ENCODE assay signal across 26 cellular contexts in genomic region chr11:83862691-83863090, GRCh38.
"Had no signal": no experiment of that assay in that cellular context is flagged by ENCODE, and none has a peak within 500 bp of the region (broad histone marks: within the 10 kb centered on the region; RNA-seq: fewer than 3 reads in every experiment).

No MANE protein-coding gene starts in this region.

- H3K36me3 Mint-ChIP-seq: activated CD8-positive, alpha-beta memory T cell treated with anti-CD3 and anti-CD28 coated beads, Interleukin-2, amount 10 ng/mL, durations not matched to agents 7 days and 5 days; activated naive CD4-positive, alpha-beta T cell treated with anti-CD3 and anti-CD28 coated beads, Interleukin-2, amount 50 U/mL, for 24 hours; naive thymus-derived CD4-positive, alpha-beta T cell had no signal

- H3K4me3 ChIP-seq: pancreas, prostate gland, spleen, testis, transverse colon had no signal

- H3K27me3 Mint-ChIP-seq: activated CD4-positive, alpha-beta T cell treated with anti-CD3 and anti-CD28 coated beads for 36 hours; activated CD8-positive, alpha-beta memory T cell treated with anti-CD3 and anti-CD28 coated beads, Interleukin-2, amount 10 ng/mL, durations not matched to agents 7 days and 5 days; activated naive CD8-positive, alpha-beta T cell treated with anti-CD3 and anti-CD28 coated beads, Interleukin-2, amount 50 U/mL, for 24 hours; effector memory CD8-positive, alpha-beta T cell had no signal

- ATAC-seq: activated CD4-positive, alpha-beta T cell treated with anti-CD3 and anti-CD28 coated beads for 36 hours; activated CD8-positive, alpha-beta memory T cell treated with anti-CD3 and anti-CD28 coated beads, Interleukin-2, amount 10 ng/mL, durations not matched to agents 7 days and 5 days; activated CD8-positive, alpha-beta T cell treated with anti-CD3 and anti-CD28 coated beads, Interleukin-2, amount 10 ng/mL, durations not matched to agents 7 days and 5 days; activated naive CD8-positive, alpha-beta T cell treated with anti-CD3 and anti-CD28 coated beads, Interleukin-2, amount 50 U/mL, for 24 hours; effector memory CD8-positive, alpha-beta T cell; naive thymus-derived CD4-positive, alpha-beta T cell had no signal

- H3K4me1 ChIP-seq: pancreas, prostate gland, spleen, testis, transverse colon had no signal

- H3K4me3 Mint-ChIP-seq: activated CD4-positive, alpha-beta T cell treated with anti-CD3 and anti-CD28 coated beads for 36 hours; activated CD8-positive, alpha-beta memory T cell treated with anti-CD3 and anti-CD28 coated beads, Interleukin-2, amount 10 ng/mL, durations not matched to agents 7 days and 5 days; activated CD8-positive, alpha-beta T cell treated with anti-CD3 and anti-CD28 coated beads, Interleukin-2, amount 10 ng/mL, durations not matched to agents 7 days and 5 days; activated naive CD4-positive, alpha-beta T cell treated with anti-CD3 and anti-CD28 coated beads, Interleukin-2, amount 50 U/mL, for 24 hours; activated naive CD8-positive, alpha-beta T cell treated with anti-CD3 and anti-CD28 coated beads, Interleukin-2, amount 50 U/mL, for 24 hours; brain; effector memory CD8-positive, alpha-beta T cell; naive thymus-derived CD4-positive, alpha-beta T cell; T-helper 2 cell treated with Interferon-gamma antibody and Interleukin-4, amounts not matched to agents 5 μg/mL and 100 μg/mL, for 36 hours had no signal

- H3K4me1 Mint-ChIP-seq: activated CD4-positive, alpha-beta T cell treated with anti-CD3 and anti-CD28 coated beads for 36 hours; activated CD8-positive, alpha-beta memory T cell treated with anti-CD3 and anti-CD28 coated beads, Interleukin-2, amount 10 ng/mL, durations not matched to agents 7 days and 5 days; activated naive CD4-positive, alpha-beta T cell treated with anti-CD3 and anti-CD28 coated beads, Interleukin-2, amount 50 U/mL, for 24 hours; activated naive CD8-positive, alpha-beta T cell treated with anti-CD3 and anti-CD28 coated beads, Interleukin-2, amount 50 U/mL, for 24 hours; naive thymus-derived CD4-positive, alpha-beta T cell had no signal

- H3K27ac ChIP-seq: pancreas, prostate gland, spleen, testis, transverse colon had no signal

- DNase-seq: activated CD4-positive, alpha-beta T cell treated with anti-CD3 and anti-CD28 coated beads for 36 hours; activated CD4-positive, CD25-positive, alpha-beta regulatory T cell; activated CD8-positive, alpha-beta memory T cell treated with anti-CD3 and anti-CD28 coated beads, Interleukin-2, amount 10 ng/mL, durations not matched to agents 7 days and 5 days; activated CD8-positive, alpha-beta T cell treated with anti-CD3 and anti-CD28 coated beads, Interleukin-2, amount 10 ng/mL, durations not matched to agents 7 days and 5 days; activated naive CD8-positive, alpha-beta T cell treated with anti-CD3 and anti-CD28 coated beads, Interleukin-2, amount 50 U/mL, for 24 hours; activated T-cell treated with anti-CD3 and anti-CD28 coated beads, Interleukin-2, amount 50 U/mL, for 48 hours; amygdala; caudate nucleus; cortex of kidney; effector memory CD8-positive, alpha-beta T cell; kidney glomerular epithelial cell; midbrain; naive thymus-derived CD4-positive, alpha-beta T cell; nucleus accumbens; pancreas; retina; spleen; stimulated activated naive CD4-positive, alpha-beta T cell treated with Interleukin-2 at 50 U/mL for 16 hours; T-helper 1 cell; testis; transverse colon had no signal

- H3K27me3 ChIP-seq: pancreas, spleen, testis, transverse colon had no signal

- H3K27ac Mint-ChIP-seq: activated CD4-positive, alpha-beta T cell treated with anti-CD3 and anti-CD28 coated beads for 36 hours; activated CD8-positive, alpha-beta memory T cell treated with anti-CD3 and anti-CD28 coated beads, Interleukin-2, amount 10 ng/mL, durations not matched to agents 7 days and 5 days; activated CD8-positive, alpha-beta T cell treated with anti-CD3 and anti-CD28 coated beads, Interleukin-2, amount 10 ng/mL, durations not matched to agents 7 days and 5 days; activated naive CD4-positive, alpha-beta T cell treated with anti-CD3 and anti-CD28 coated beads, Interleukin-2, amount 50 U/mL, for 24 hours; activated naive CD8-positive, alpha-beta T cell treated with anti-CD3 and anti-CD28 coated beads, Interleukin-2, amount 50 U/mL, for 24 hours; activated T-helper 2 cell treated with anti-CD3 and anti-CD28 coated beads, Interferon-gamma antibody, Interleukin-2, Interleukin-4, amounts not matched to agents 10 μg/mL and 5 μg/mL and 100 μg/mL, durations not matched to agents 14 hours and 24 hours and 36 hours; brain; effector memory CD8-positive, alpha-beta T cell; naive thymus-derived CD4-positive, alpha-beta T cell; T-helper 2 cell treated with Interferon-gamma antibody and Interleukin-4, amounts not matched to agents 5 μg/mL and 100 μg/mL, for 36 hours had no signal

- H3K36me3 ChIP-seq: pancreas, prostate gland, spleen, transverse colon had no signal

- H3K9me3 ChIP-seq: pancreas, prostate gland, testis, transverse colon had no signal
